8 cellular contexts compared by ENCODE assay signal in genomic region chr16:69563605-69564580, GRCh38. TPM values are rescaled to one million over a fixed set of nuclear protein-coding genes. Genes with fewer than 3 reads are reported as not detected.
DNase-seq lines count a peak whose midpoint lies in the region; ATAC-seq lines count a peak whose summit lies in the region.

No MANE protein-coding gene starts in this region.

- ATAC-seq in GM21528 (IDR thresholded peaks at IDR 0.05; ENCODE audit: low FRiP score, unreplicated experiment): peak; percentile 51

- peaks cover 20% of the 10 kb centered on the region for H3K4me1 ChIP-seq in ectodermal cell (ENCODE audit: control insufficient read depth, insufficient read depth, low read length)

- no peaks in the 10 kb centered on the region for H3K27me3 ChIP-seq in ectodermal cell (ENCODE audit: control insufficient read depth, insufficient read depth, low read length, poor library complexity, severe bottlenecking)

- H3K27ac ChIP-seq in ectodermal cell (ENCODE audit: insufficient read depth, low read depth, low read length, poor library complexity, severe bottlenecking): peak overlapping the region; percentile 45

- no peaks in the 10 kb centered on the region for H3K9me3 ChIP-seq in ectodermal cell (ENCODE audit: control insufficient read depth, low read length)

- H3K4me3 ChIP-seq in ectodermal cell (ENCODE audit: insufficient read depth, low read depth, low read length): no peak overlapping the region

- WGBS in ectodermal cell, 2 experiments: 34 to 36% methylated on average over 13 of the region's 13 CpGs

- peak; percentile 67 for DNase-seq in CMK (ENCODE audit: low read depth)
- DNase-seq in KG1 (lab: John Stamatoyannopoulos, UW): peak; percentile 87
- peak; percentile 48 for DNase-seq in activated CD4-positive, CD25-positive, alpha-beta regulatory T cell treated with anti-CD3 and anti-CD28 coated beads, Interleukin-2, amount 50 U/mL, for 72 hours
- peak; percentile 40 for DNase-seq in pons (ENCODE audit: low spot score)
- DNase-seq in H4 (ENCODE audit: low spot score): no peak
- no peak for DNase-seq in DMS53 (lab: John Stamatoyannopoulos, UW)

- H3K36me3 ChIP-seq in ectodermal cell (ENCODE audit: control insufficient read depth, insufficient read depth, low read length): no peaks in the 10 kb centered on the region

RNA-seq across cellular contexts. Expression of gene NFAT5, which starts 1.9 kb away (rescaled TPM):
- polyA plus RNA-seq in ectodermal cell (2013, experiment 1 of 4): 17.8 TPM
- polyA plus RNA-seq in ectodermal cell (2013, experiment 2 of 4): 16.1 TPM
- 13.4 TPM for polyA plus RNA-seq in ectodermal cell (2013, experiment 3 of 4)
- 14.5 TPM for polyA plus RNA-seq in ectodermal cell (2013, experiment 4 of 4)
- 1.9 and 5.1 TPM in 2 replicates for total RNA-seq in H4 (2014; rRNA removed; shearing (Covaris generic))

Comparison
In these comparisons a context has a peak if more than half of its experiments do, and no peak if none do; other contexts are left out.
1. DNase-seq: peak in CMK (single experiment), KG1 (single experiment), activated CD4-positive, CD25-positive, alpha-beta regulatory T cell treated with anti-CD3 and anti-CD28 coated beads, Interleukin-2, amount 50 U/mL, for 72 hours (single experiment) and pons (single experiment); none in H4 (single experiment) and DMS53 (single experiment).